Comparison of ENCODE assay signal across 24 cellular contexts in the genomic region with DNA sequence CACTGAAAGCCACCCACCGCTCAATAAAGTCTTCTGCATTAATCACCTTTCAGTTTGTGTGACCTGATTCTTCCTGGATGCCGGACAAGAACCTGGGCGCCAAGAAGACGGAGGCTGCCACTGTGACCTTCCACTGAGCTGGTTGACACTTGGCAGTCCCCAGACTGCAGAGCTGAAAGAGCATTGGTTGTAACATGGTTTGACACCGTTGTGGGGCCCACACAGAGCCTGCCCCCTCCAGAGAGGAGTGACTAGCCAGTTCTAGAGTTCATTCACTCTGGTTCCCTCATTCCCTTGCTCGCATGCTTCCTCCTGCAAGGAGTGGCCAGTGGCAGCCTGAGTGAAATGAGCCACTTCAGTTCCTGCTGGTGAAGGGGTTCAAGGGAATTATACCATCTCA.
DNase-seq lines count a peak whose midpoint lies in the region; ATAC-seq, FAIRE-seq and TF ChIP-seq lines count a peak whose summit lies in the region.
"Had no signal": no experiment of that assay in that cellular context is flagged by ENCODE, and none has a peak within 500 bp of the region (broad histone marks: within the 10 kb centered on the region; RNA-seq: fewer than 3 reads in every experiment).

No MANE protein-coding gene starts in this region.

- POLR2A ChIA-PET in A549 (lab: Yijun Ruan, JAX) (no interaction called here), H1 (lab: Charles Lee; ENCODE audit: partially characterized antibody) (no interaction called here)

- H2BK5ac ChIP-seq in H1 (ENCODE audit: low read depth, low read length), result no peak overlapping the region

- H2BK12ac ChIP-seq in H1 (ENCODE audit: low read depth, low read length), result no peak overlapping the region

- TF ChIP-seq POLR2A in A549 (IDR thresholded peaks at IDR 0.05; ENCODE audit: low read length) (no peak), H1 (IDR thresholded peaks at IDR 0.05; ENCODE audit: control extremely low read depth in 1 of 2, low read depth in 2 of 2, low read length in 2 of 2) (no peak)

- H3K79me1 ChIP-seq in H1 (ENCODE audit: low read depth, low read length), result no peaks in the 10 kb centered on the region

- no peaks in the 10 kb centered on the region for H3K79me2 ChIP-seq in H1 (ENCODE audit: control insufficient read depth in 1 of 2, insufficient read depth in 2 of 2, low read length in 2 of 2)

- H4K20me1 ChIP-seq in H1 (replicated peaks in 1 of 2; ENCODE audit: control insufficient read depth in 1 of 2, insufficient read depth in 2 of 2, low read length in 2 of 2), result no peaks in the 10 kb centered on the region

- peak overlapping the region; percentile 81 for H2AFZ ChIP-seq in H1 (ENCODE audit: low read length)

- H3K23ac ChIP-seq in H1 (ENCODE audit: insufficient read length), result no peak overlapping the region

- H4K5ac ChIP-seq in H1 (ENCODE audit: insufficient read length, low read depth, low read length), result no peak overlapping the region

- H3K4ac ChIP-seq in H1 (replicated peaks; ENCODE audit: insufficient read length, low read depth, low read length), result no peak overlapping the region

- H3K4me1 ChIP-seq in A549, result peaks cover 5% of the 10 kb centered on the region
- H3K4me1 ChIP-seq in H1 (replicated peaks in 1 of 4; ENCODE audit: control insufficient read depth in 3 of 4, insufficient read depth in 4 of 4, low read length in 3 of 4), result no peaks in the 10 kb centered on the region
- H3K4me1 ChIP-seq in foreskin keratinocyte, result no peaks in the 10 kb centered on the region
- H3K4me1 ChIP-seq: HAP-1 had no signal

- no peak overlapping the region for H2BK20ac ChIP-seq in H1 (ENCODE audit: low read length)

- H3K36me3 ChIP-seq in H1 (ENCODE audit: control insufficient read depth in 2 of 4, insufficient read depth in 4 of 4, low read length in 3 of 4), result no peaks in the 10 kb centered on the region
- H3K36me3 ChIP-seq: HAP-1 had no signal

- no peak overlapping the region for H2BK15ac ChIP-seq in H1 (ENCODE audit: low read length)

- CTCF ChIA-PET in A549 (lab: Yijun Ruan, JAX), result interaction anchor here (1.0 to 4.0 kb wide), 8 partner anchors 8 to 134 kb away, joined by 3 to 12 read pairs (median 5); no protein-coding TSS in a partner anchor
- CTCF ChIA-PET in H1 (lab: Charles Lee; ENCODE audit: partially characterized antibody), result interaction anchor here (0.7 to 3.3 kb wide), 6 partner anchors 8 to 208 kb away, joined by 3 to 14 read pairs (median 3); no protein-coding TSS in a partner anchor

- FAIRE-seq in A549 (lab: Jason Lieb, UNC) (no peak), H1 (lab: Jason Lieb, UNC) (no peak)
- FAIRE-seq: A204.1, GM12891, GM18507, H54 had no signal

- no peak overlapping the region for H3K14ac ChIP-seq in H1 (ENCODE audit: insufficient read length)

- H4K8ac ChIP-seq in H1 (ENCODE audit: extremely low read depth, insufficient read depth, low read length), result no peak overlapping the region

- no peak overlapping the region for H2BK120ac ChIP-seq in H1 (replicated peaks; ENCODE audit: low read depth, low read length)

- no peak overlapping the region for H3K18ac ChIP-seq in H1 (ENCODE audit: extremely low read depth, low read length)

- no peak overlapping the region for H3K9ac ChIP-seq in H1 (replicated peaks in 1 of 4; ENCODE audit: extremely low read depth in 1 of 4, low read depth in 3 of 4, low read length in 3 of 4)

- no peak overlapping the region for H3K4me3 ChIP-seq in A549
- no peak overlapping the region for H3K4me3 ChIP-seq in H1 (ENCODE audit: extremely low read depth in 1 of 4, insufficient read depth in 2 of 4, low read depth in 3 of 4, low read length in 4 of 4)
- H3K4me3 ChIP-seq: GM23338, HAP-1 had no signal

- 0 out of 2 replicates have a peak overlapping the region, but pooled peaks have one; percentile 39 for H2AK5ac ChIP-seq in H1 (ENCODE audit: low read depth, low read length)

- H3K4me2 ChIP-seq in A549 (no peak overlapping the region), H1 (ENCODE audit: insufficient read depth in 1 of 2, low read depth in 2 of 2, low read length in 2 of 2) (no peak overlapping the region)
- H3K4me2 ChIP-seq: GM23338 had no signal

- no peak for DNase-seq in A549 (ENCODE audit: low read depth in 1 of 2, low spot score in 1 of 2)
- DNase-seq in H1 (ENCODE audit: low read depth in 1 of 2, low spot score in 2 of 2), result no peak
- DNase-seq in midbrain (lab: John Stamatoyannopoulos, UW), result peak; percentile 34
- peak; percentile 17 for DNase-seq in putamen (ENCODE audit: low spot score)
- DNase-seq in foreskin keratinocyte, result no peak
- DNase-seq in NCI-H510A treated with DMSO at 0.1 percent for 48 hours (lab: John Stamatoyannopoulos, UW), result no peak
- no peak for DNase-seq in NCI-H1092 (lab: John Stamatoyannopoulos, UW)
- DNase-seq: ACHN; AML-193; Calu3; CD4-positive, alpha-beta memory T cell; COR-L47; DMS53; DMS79 treated with DMSO at 0.1 percent for 48 hours; GF-D8; HFFc6 had no signal

- no peak overlapping the region for H4K91ac ChIP-seq in H1 (replicated peaks; ENCODE audit: insufficient read length, low read length)

- ATAC-seq in A549 (peak; percentile 24; a peak in 3 of 6 replicates), foreskin keratinocyte (no peak), GM19023 (IDR thresholded peaks at IDR 0.05; ENCODE audit: unreplicated experiment) (no peak)
- ATAC-seq: GM23338 had no signal

- no peaks in the 10 kb centered on the region for H3K23me2 ChIP-seq in H1 (ENCODE audit: low read depth, low read length)

- H3K27me3 ChIP-seq in H1 (replicated peaks in 1 of 4; ENCODE audit: control insufficient read depth in 3 of 4, extremely low read depth in 1 of 4, insufficient read depth in 3 of 4, low read length in 3 of 4), result no peaks in the 10 kb centered on the region
- peaks cover 10% of the 10 kb centered on the region for H3K27me3 ChIP-seq in foreskin keratinocyte

- no peak for TF ChIP-seq RAD21 in A549 (conservative IDR thresholded peaks at IDR 0.05 in 1 of 2, IDR thresholded peaks at IDR 0.05 in 1 of 2)
- TF ChIP-seq RAD21 in H1 (IDR thresholded peaks at IDR 0.05 in 1 of 2, conservative IDR thresholded peaks at IDR 0.05 in 1 of 2; ENCODE audit: low read depth in 2 of 2, low read length in 2 of 2), result no peak

- TF ChIP-seq EP300 in A549 (IDR thresholded peaks at IDR 0.05) (no peak), H1 (IDR thresholded peaks at IDR 0.05; ENCODE audit: borderline replicate concordance in 1 of 2, low read depth in 2 of 2, low read length in 2 of 2) (no peak)

- TF ChIP-seq CTCF in A549 (IDR thresholded peaks at IDR 0.05), result no peak
- no peak for TF ChIP-seq CTCF in H1 (IDR thresholded peaks at IDR 0.05; ENCODE audit: control extremely low read depth in 1 of 3, insufficient read depth in 1 of 3, low read depth in 1 of 3, low read length in 3 of 3)
- no peak for TF ChIP-seq CTCF in foreskin keratinocyte (conservative IDR thresholded peaks at IDR 0.05)

- peak overlapping the region in 1 of 2 experiments; percentile 55; a peak in 3 of 6 replicates for H3K27ac ChIP-seq in A549
- no peak overlapping the region for H3K27ac ChIP-seq in H1 (ENCODE audit: low read depth, low read length)
- H3K27ac ChIP-seq in foreskin keratinocyte, result no peak overlapping the region
- H3K27ac ChIP-seq: 22Rv1 had no signal

- no peak overlapping the region for H3K56ac ChIP-seq in H1 (replicated peaks; ENCODE audit: insufficient read length, low read depth, low read length)

- H3K9me3 ChIP-seq in A549 (peaks cover 10% of the 10 kb centered on the region; the same call in 1 of the 3 replicates), H1 (ENCODE audit: insufficient read depth in 2 of 2, low read depth in 1 of 2, low read length in 1 of 2) (no peaks in the 10 kb centered on the region)
- H3K9me3 ChIP-seq: HAP-1 had no signal

- WGBS in A549 (ENCODE audit: missing lambda C conversion rate), result 94% methylated on average over 6 of the region's 6 CpGs
- 96% methylated on average over 6 of the region's 6 CpGs; no CpG with 5 or more reads in 1 of the 2 experiments for WGBS in H1 (ENCODE audit: extremely low coverage in 1 of 2, insufficient coverage in 1 of 2, insufficient read length in 1 of 2, insufficient replicate concordance in 2 of 2, low coverage in 1 of 2, low lambda C conversion rate in 2 of 2, missing lambda C conversion rate in 1 of 2), 2 experiments

TF ChIP-seq in A549, 52 proteins besides CTCF, POLR2A, EP300 and RAD21 (continues in another document):
- TF ChIP-seq MAZ (IDR thresholded peaks at IDR 0.05; ENCODE audit: borderline replicate concordance, low read depth, low read length) (no peak), KDM5A (IDR thresholded peaks at IDR 0.05) (no peak), CHD4 (IDR thresholded peaks at IDR 0.05; ENCODE audit: borderline replicate concordance) (no peak), SMC3 (IDR thresholded peaks at IDR 0.05) (no peak), NFE2L2 (conservative IDR thresholded peaks at IDR 0.05; ENCODE audit: low read length) (no peak), HOXB13 (CRISPR knock-in tag; IDR thresholded peaks at IDR 0.05; ENCODE audit: low read depth) (no peak), CHD2 (IDR thresholded peaks at IDR 0.05; ENCODE audit: low read length, partially characterized antibody) (no peak), BHLHE40 (IDR thresholded peaks at IDR 0.05; ENCODE audit: low read depth, low read length) (no peak), ZFP36 (IDR thresholded peaks at IDR 0.05; ENCODE audit: borderline replicate concordance, partially characterized antibody) (no peak)
- TF ChIP-seq, protein P1, sequence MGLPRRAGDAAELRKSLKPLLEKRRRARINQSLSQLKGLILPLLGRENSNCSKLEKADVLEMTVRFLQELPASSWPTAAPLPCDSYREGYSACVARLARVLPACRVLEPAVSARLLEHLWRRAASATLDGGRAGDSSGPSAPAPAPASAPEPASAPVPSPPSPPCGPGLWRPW (IDR thresholded peaks at IDR 0.05), result no peak

TF ChIP-seq in H1, 55 proteins besides CTCF, POLR2A, EP300 and RAD21:
- no peak for TF ChIP-seq CEBPB (IDR thresholded peaks at IDR 0.05; ENCODE audit: low read depth, low read length)

Comparison
In these comparisons a context has a peak if more than half of its experiments do, and no peak if none do; other contexts are left out.
1. ATAC-seq: peak in A549 (2 of 2); none in foreskin keratinocyte (single experiment) and GM19023 (single experiment).
2. DNase-seq: peak in midbrain (single experiment) and putamen (single experiment); none in A549 (0 of 2), H1 (0 of 2), foreskin keratinocyte (0 of 2), NCI-H510A treated with DMSO at 0.1 percent for 48 hours (single experiment) and NCI-H1092 (single experiment).